30 cellular contexts compared by ENCODE assay signal in the genomic region with DNA sequence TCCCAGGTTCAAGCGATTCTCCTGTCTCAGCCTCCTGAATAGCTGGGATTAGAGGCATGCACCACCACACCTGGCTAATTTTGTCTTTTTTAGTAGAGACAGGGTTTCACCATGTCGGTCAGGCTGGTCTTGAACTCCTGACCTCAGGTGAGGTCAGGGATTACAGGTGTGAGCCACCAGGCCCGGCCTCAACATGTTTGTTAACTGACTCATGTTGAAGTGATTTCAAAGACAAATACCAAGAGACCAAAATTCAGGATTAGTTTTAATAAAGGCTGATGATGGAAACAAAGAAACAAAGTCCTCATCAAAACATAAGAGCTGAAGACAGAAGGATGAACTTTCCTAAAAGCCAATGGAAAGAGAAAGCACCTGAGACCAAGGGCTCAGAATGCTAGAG. TPM values are rescaled to one million over a fixed set of nuclear protein-coding genes. Genes with fewer than 3 reads are reported as not detected.
"Had no signal": no experiment of that assay in that cellular context is flagged by ENCODE, and none has a peak within 500 bp of the region (broad histone marks: within the 10 kb centered on the region; RNA-seq: fewer than 3 reads in every experiment).

No MANE protein-coding gene starts in this region.

- DNase-seq: activated CD4-positive, alpha-beta T cell treated with anti-CD3 and anti-CD28 coated beads for 48 hours; activated CD4-positive, alpha-beta T cell treated with anti-CD3 and anti-CD28 coated beads, Interleukin-2, amount 50 U/mL, for 4 hours; activated CD4-positive, CD25-positive, alpha-beta regulatory T cell treated with anti-CD3 and anti-CD28 coated beads, Interleukin-2, amount 50 U/mL, for 72 hours; activated CD8-positive, alpha-beta memory T cell treated with anti-CD3 and anti-CD28 coated beads, Interleukin-2, amount 50 U/mL, for 48 hours; activated CD8-positive, alpha-beta T cell treated with anti-CD3 and anti-CD28 coated beads, Interleukin-2, amount 10 ng/mL, durations not matched to agents 7 days and 5 days; activated effector memory CD4-positive, alpha-beta T cell treated with anti-CD3 and anti-CD28 coated beads, Interleukin-2, amount 50 U/mL, for 16 hours; activated naive CD4-positive, alpha-beta T cell treated with anti-CD3 and anti-CD28 coated beads for 36 hours; activated T-cell treated with anti-CD3 and anti-CD28 coated beads, Interleukin-2, amount 50 U/mL, for 1 hour; amniotic stem cell; body of pancreas; MG63; MV-4-11; NCI-H1092 treated with DMSO at 0.1 percent for 48 hours; NCI-H1417 treated with DMSO at 0.1 percent for 48 hours; NCI-H1694; NCI-H2029; NCI-H2107; NCI-H2171 treated with DMSO at 0.1 percent for 48 hours; NCI-H226; NCI-H526 treated with DMSO at 0.1 percent for 48 hours; NK-92 treated with Interleukin-12 subunit alpha and Interleukin-12 subunit beta, amount 100 ng/mL, for 24 hours; OCI-M1; Peyer's patch; SHP77 treated with DMSO at 0.1 percent for 48 hours had no signal

- H3K36me3 ChIP-seq: ascending aorta, cardiac muscle cell, MG63, Peyer's patch had no signal

- H3K4me3 ChIP-seq: ascending aorta, body of pancreas, cardiac muscle cell, MG63, Peyer's patch had no signal

- H3K27ac ChIP-seq: ascending aorta, body of pancreas, cardiac muscle cell, KMS-11, Peyer's patch had no signal

- H3K27ac Mint-ChIP-seq: activated CD8-positive, alpha-beta T cell treated with anti-CD3 and anti-CD28 coated beads, Interleukin-2, amount 10 ng/mL, durations not matched to agents 7 days and 5 days; activated naive CD4-positive, alpha-beta T cell treated with anti-CD3 and anti-CD28 coated beads for 36 hours; T-helper 1 cell treated with Interleukin-12 subunit alpha and Interleukin-12 subunit beta and Interleukin-4 antibody, amounts not matched to agents 30 μg/mL and 1 μg/mL, for 36 hours had no signal

- H3K9me3 Mint-ChIP-seq: activated naive CD4-positive, alpha-beta T cell treated with anti-CD3 and anti-CD28 coated beads for 36 hours; T-helper 1 cell treated with Interleukin-12 subunit alpha and Interleukin-12 subunit beta and Interleukin-4 antibody, amounts not matched to agents 30 μg/mL and 1 μg/mL, for 36 hours had no signal

- H3K4me3 Mint-ChIP-seq: activated CD8-positive, alpha-beta T cell treated with anti-CD3 and anti-CD28 coated beads, Interleukin-2, amount 10 ng/mL, durations not matched to agents 7 days and 5 days; activated naive CD4-positive, alpha-beta T cell treated with anti-CD3 and anti-CD28 coated beads for 36 hours; T-helper 1 cell treated with Interleukin-12 subunit alpha and Interleukin-12 subunit beta and Interleukin-4 antibody, amounts not matched to agents 30 μg/mL and 1 μg/mL, for 36 hours had no signal

- H3K27me3 ChIP-seq: ascending aorta, body of pancreas, cardiac muscle cell, MG63, Peyer's patch had no signal

- H3K9me3 ChIP-seq: ascending aorta, body of pancreas, MG63, Peyer's patch had no signal

- H3K4me1 ChIP-seq: body of pancreas, Peyer's patch had no signal

- ATAC-seq: activated CD8-positive, alpha-beta T cell treated with anti-CD3 and anti-CD28 coated beads, Interleukin-2, amount 10 ng/mL, durations not matched to agents 7 days and 5 days; body of pancreas had no signal

RNA-seq across cellular contexts. Expression of a gene that starts 42.1 kb away (rescaled TPM):
- total RNA-seq: activated CD8-positive, alpha-beta T cell treated with anti-CD3 and anti-CD28 coated beads, Interleukin-2, amount 10 ng/mL, durations not matched to agents 7 days and 5 days; ascending aorta; body of pancreas; NCI-H460; Peyer's patch; SK-MEL-5 had no signal
